In genomic region chr12:96212456-96213375, GRCh38 we compare ENCODE assay signal across 1 cellular context.
TF ChIP-seq lines count a peak whose summit lies in the region.

No MANE protein-coding gene starts in this region.

TF ChIP-seq in K562, 482 proteins besides CTCF, POLR2A, EP300 and RAD21 (continued from another document):
- no peak for TF ChIP-seq ZBTB43 (CRISPR knock-in tag; IDR thresholded peaks at IDR 0.05)
